8 cellular contexts compared by ENCODE assay signal in the genomic region with DNA sequence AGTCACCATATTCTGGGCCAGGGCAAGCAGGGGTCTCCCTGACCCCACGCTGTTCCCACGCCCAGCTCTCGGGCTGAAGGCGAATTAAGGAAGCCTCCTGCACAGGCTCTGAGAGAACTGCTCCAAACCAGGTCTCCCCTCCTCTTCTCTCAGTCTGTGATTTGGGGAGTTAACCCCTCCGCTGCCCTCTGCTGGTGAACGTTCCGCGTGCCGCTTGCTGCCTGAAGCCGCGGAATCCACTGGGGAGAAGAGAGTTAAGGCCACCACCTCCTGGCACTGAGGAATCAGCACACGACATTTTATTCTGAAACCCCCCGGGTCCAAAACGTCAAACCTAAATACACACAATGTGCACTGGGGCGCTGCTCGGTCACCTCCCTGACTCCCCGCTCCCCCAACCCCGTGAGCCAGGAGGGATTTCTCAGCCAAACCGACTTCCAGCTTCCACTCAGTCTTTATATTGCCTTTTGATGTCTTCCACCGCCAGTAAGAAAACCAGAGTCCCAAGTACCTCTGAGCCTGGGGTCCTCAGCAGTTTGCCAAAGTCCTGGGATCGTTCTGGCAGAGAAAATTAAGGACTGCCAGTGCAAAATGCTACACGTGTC. TPM values are rescaled to one million over a fixed set of nuclear protein-coding genes. Genes with fewer than 3 reads are reported as not detected.
DNase-seq lines count a peak whose midpoint lies in the region; ATAC-seq and TF ChIP-seq lines count a peak whose summit lies in the region.

No MANE protein-coding gene starts in this region.

- no peak for TF ChIP-seq POLR2A in right lobe of liver (IDR thresholded peaks at IDR 0.05)
- TF ChIP-seq POLR2A in vagina (IDR thresholded peaks at IDR 0.05): no peak

- 5% methylated on average over 14 of the region's 22 CpGs for WGBS in right lobe of liver (ENCODE audit: insufficient coverage, low coverage, low lambda C conversion rate, missing lambda C conversion rate)

- H3K9me3 ChIP-seq in right lobe of liver (no peaks in the 10 kb centered on the region), vagina (no peaks in the 10 kb centered on the region)

- no peaks in the 10 kb centered on the region for H3K4me1 ChIP-seq in right lobe of liver
- H3K4me1 ChIP-seq in vagina: peaks cover 37% of the 10 kb centered on the region

- peak in 2 of 4 donors; percentile 25 to 29 for ATAC-seq in right lobe of liver
- no peak for ATAC-seq in HG03520 (IDR thresholded peaks at IDR 0.05; ENCODE audit: unreplicated experiment)

- no peak overlapping the region for H3K27ac ChIP-seq in right lobe of liver
- peak overlapping the region; percentile 15 for H3K27ac ChIP-seq in vagina

- no peaks in the 10 kb centered on the region for H3K27me3 ChIP-seq in right lobe of liver
- no peaks in the 10 kb centered on the region for H3K27me3 ChIP-seq in vagina

- TF ChIP-seq CTCF in cardiac fibroblast (IDR thresholded peaks at IDR 0.05; ENCODE audit: low read depth, low read length) (peak; percentile 41), right lobe of liver (IDR thresholded peaks at IDR 0.05) (peak; percentile 8 to 29 (median 22)), vagina (IDR thresholded peaks at IDR 0.05) (peak; percentile 35 to 66 (median 40))

- H3K4me3 ChIP-seq in cardiac fibroblast (replicated peaks in 1 of 2; ENCODE audit: low read depth in 2 of 2, low read length in 2 of 2): no peak overlapping the region
- no peak overlapping the region for H3K4me3 ChIP-seq in right lobe of liver
- peak overlapping the region; percentile 33 to 36 for H3K4me3 ChIP-seq in vagina

- H3K36me3 ChIP-seq in right lobe of liver: no peaks in the 10 kb centered on the region
- H3K36me3 ChIP-seq in vagina: no peaks in the 10 kb centered on the region

- intact Hi-C loops in right lobe of liver (cut with DNase I) (no loop called here), vagina (cut with DNase I) (no loop called here)

- DNase-seq in activated CD4-positive, CD25-positive, alpha-beta regulatory T cell treated with anti-CD3 and anti-CD28 coated beads, Interleukin-2, amount 50 U/mL, for 72 hours: peak; percentile 33
- no peak for DNase-seq in activated CD4-positive, CD25-positive, alpha-beta regulatory T cell (lab: John Stamatoyannopoulos, UW)
- peak; percentile 73 to 83 for DNase-seq in NCI-H524 (lab: John Stamatoyannopoulos, UW)
- peak; percentile 20 to 63 for DNase-seq in cardiac fibroblast (ENCODE audit: low read depth in 2 of 2)
- DNase-seq in right lobe of liver: peak in 1 of 3 donors; percentile 23
- DNase-seq in vagina (ENCODE audit: extremely low spot score in 2 of 2): no peak
- DNase-seq in NCI-H2196 treated with DMSO at 0.1 percent for 48 hours (lab: John Stamatoyannopoulos, UW; ENCODE audit: unreplicated experiment): no peak

RNA-seq across cellular contexts. Expression of a gene that starts 54.4 kb away (rescaled TPM):
- not detected for total RNA-seq in right lobe of liver
- total RNA-seq in vagina: 0.49 TPM

Comparison
In these comparisons a context has a peak if more than half of its experiments do, and no peak if none do; other contexts are left out.
1. DNase-seq: peak in activated CD4-positive, CD25-positive, alpha-beta regulatory T cell treated with anti-CD3 and anti-CD28 coated beads, Interleukin-2, amount 50 U/mL, for 72 hours (single experiment), NCI-H524 (2 of 2) and cardiac fibroblast (2 of 2); none in activated CD4-positive, CD25-positive, alpha-beta regulatory T cell (0 of 4), vagina (0 of 2) and NCI-H2196 treated with DMSO at 0.1 percent for 48 hours (single experiment).
2. H3K4me3 ChIP-seq: peak in vagina (2 of 2); none in cardiac fibroblast (0 of 2) and right lobe of liver (0 of 3).
3. Peak in every context shown above with its lines, with median percentiles within 50 percentile points of each other: CTCF ChIP-seq.